Comparison of ENCODE assay signal across 27 cellular contexts in genomic region chr21:40253112-40253511, GRCh38.
"Had no signal": no experiment of that assay in that cellular context is flagged by ENCODE, and none has a peak within 500 bp of the region (broad histone marks: within the 10 kb centered on the region; RNA-seq: fewer than 3 reads in every experiment).

No MANE protein-coding gene starts in this region.

- H3K4me3 Mint-ChIP-seq: stimulated activated memory B cell treated with anti-CD40 and anti-IgM and Interleukin-4, amounts not matched to agents 10 μg/mL and 1 μg/mL and 100 μg/mL, for 72 hours; stimulated activated naive B cell treated with anti-CD40 and anti-IgM and Interleukin-4, amounts not matched to agents 10 μg/mL and 1 μg/mL and 100 μg/mL, for 72 hours; stimulated activated naive CD8-positive, alpha-beta T cell treated with anti-CD3 and anti-CD28 coated beads, Interleukin-15, amount 100 ng/mL, for 72 hours; stimulated activated naive CD8-positive, alpha-beta T cell treated with anti-CD3 and anti-CD28 coated beads, Interleukin-15, Interleukin-2, amounts not matched to agents 100 ng/mL and 50 ng/mL, for 24 hours; type B pancreatic cell had no signal

- H3K9me3 ChIP-seq: testis, thoracic aorta, thyroid gland, tibial artery, transverse colon, upper lobe of right lung, uterus, vagina had no signal

- H3K27ac Mint-ChIP-seq: stimulated activated memory B cell treated with anti-CD40 and anti-IgM and Interleukin-4, amounts not matched to agents 10 μg/mL and 1 μg/mL and 100 μg/mL, for 72 hours; stimulated activated naive B cell treated with anti-CD40 and anti-IgM and Interleukin-4, amounts not matched to agents 10 μg/mL and 1 μg/mL and 100 μg/mL, for 72 hours; stimulated activated naive CD8-positive, alpha-beta T cell treated with anti-CD3 and anti-CD28 coated beads, Interleukin-15, amount 100 ng/mL, for 72 hours; stimulated activated naive CD8-positive, alpha-beta T cell treated with anti-CD3 and anti-CD28 coated beads, Interleukin-15, Interleukin-2, amounts not matched to agents 100 ng/mL and 50 ng/mL, for 24 hours; type B pancreatic cell had no signal

- DNase-seq: stimulated activated CD4-positive, alpha-beta T cell treated with anti-CD3 and anti-CD28 coated beads, Interleukin-2, amount 100 ng/mL, for 48 hours; stimulated activated CD4-positive, alpha-beta T cell treated with anti-CD3 and anti-CD28 coated beads, Interleukin-4, amount 100 ng/mL, for 1 hour; stimulated activated CD4-positive, alpha-beta T cell treated with anti-CD3 and anti-CD28 coated beads, Interleukin-4, amount 100 ng/mL, for 24 hours; stimulated activated CD4-positive, alpha-beta T cell treated with anti-CD3 and anti-CD28 coated beads, Interleukin-4, amount 100 ng/mL, for 4 hours; stimulated activated CD8-positive, alpha-beta memory T cell treated with anti-CD3 and anti-CD28 coated beads, Interleukin-4, amount 100 ng/mL, for 48 hours; stimulated activated naive B cell treated with anti-CD40 and anti-IgM and Interleukin-4, amounts not matched to agents 10 μg/mL and 1 μg/mL and 100 μg/mL, for 72 hours; stimulated activated naive CD4-positive, alpha-beta T cell; stimulated activated naive CD4-positive, alpha-beta T cell treated with Interleukin-2 at 50 U/mL for 16 hours; stimulated activated naive CD8-positive, alpha-beta T cell treated with anti-CD3 and anti-CD28 coated beads, Interleukin-15, amount 100 ng/mL, for 72 hours; stimulated activated naive CD8-positive, alpha-beta T cell treated with anti-CD3 and anti-CD28 coated beads, Interleukin-15, Interleukin-2, amounts not matched to agents 100 U/mL and 50 U/mL, for 24 hours; stomach; substantia nigra; testis; thyroid gland; tibial artery; transverse colon; trophoblast cell; upper lobe of left lung; upper lobe of right lung; uterus had no signal

- H3K4me1 Mint-ChIP-seq: stimulated activated memory B cell treated with anti-CD40 and anti-IgM and Interleukin-4, amounts not matched to agents 10 μg/mL and 1 μg/mL and 100 μg/mL, for 72 hours; stimulated activated naive B cell treated with anti-CD40 and anti-IgM and Interleukin-4, amounts not matched to agents 10 μg/mL and 1 μg/mL and 100 μg/mL, for 72 hours; stimulated activated naive CD8-positive, alpha-beta T cell treated with anti-CD3 and anti-CD28 coated beads, Interleukin-15, amount 100 ng/mL, for 72 hours had no signal

- H3K4me3 ChIP-seq: stomach, suprapubic skin, testis, thoracic aorta, thyroid gland, tibial artery, tibial nerve, transverse colon, upper lobe of left lung, upper lobe of right lung, uterus, vagina had no signal

- H3K27ac ChIP-seq: stomach, suprapubic skin, testis, thoracic aorta, thyroid gland, tibial artery, tibial nerve, transverse colon, upper lobe of left lung, upper lobe of right lung, uterus, vagina had no signal

- H3K27me3 ChIP-seq: stomach, suprapubic skin, testis, thyroid gland, tibial artery, tibial nerve, transverse colon, upper lobe of left lung, upper lobe of right lung, uterus, vagina had no signal

- ATAC-seq: stimulated activated memory B cell treated with anti-CD40 and anti-IgM and Interleukin-4, amounts not matched to agents 10 μg/mL and 1 μg/mL and 100 μg/mL, for 72 hours; stimulated activated naive B cell treated with anti-CD40 and anti-IgM and Interleukin-4, amounts not matched to agents 10 μg/mL and 1 μg/mL and 100 μg/mL, for 72 hours; stimulated activated naive CD8-positive, alpha-beta T cell treated with anti-CD3 and anti-CD28 coated beads, Interleukin-15, amount 100 ng/mL, for 72 hours; stimulated activated naive CD8-positive, alpha-beta T cell treated with anti-CD3 and anti-CD28 coated beads, Interleukin-15, Interleukin-2, amounts not matched to agents 100 U/mL and 50 U/mL, for 24 hours; upper lobe of right lung had no signal

- H3K27me3 Mint-ChIP-seq: stimulated activated memory B cell treated with anti-CD40 and anti-IgM and Interleukin-4, amounts not matched to agents 10 μg/mL and 1 μg/mL and 100 μg/mL, for 72 hours; stimulated activated naive B cell treated with anti-CD40 and anti-IgM and Interleukin-4, amounts not matched to agents 10 μg/mL and 1 μg/mL and 100 μg/mL, for 72 hours; stimulated activated naive CD8-positive, alpha-beta T cell treated with anti-CD3 and anti-CD28 coated beads, Interleukin-15, amount 100 ng/mL, for 72 hours; stimulated activated naive CD8-positive, alpha-beta T cell treated with anti-CD3 and anti-CD28 coated beads, Interleukin-15, Interleukin-2, amounts not matched to agents 100 ng/mL and 50 ng/mL, for 24 hours had no signal

- H3K36me3 Mint-ChIP-seq: stimulated activated memory B cell treated with anti-CD40 and anti-IgM and Interleukin-4, amounts not matched to agents 10 μg/mL and 1 μg/mL and 100 μg/mL, for 72 hours; stimulated activated naive B cell treated with anti-CD40 and anti-IgM and Interleukin-4, amounts not matched to agents 10 μg/mL and 1 μg/mL and 100 μg/mL, for 72 hours had no signal

- H3K36me3 ChIP-seq: stomach, suprapubic skin, thoracic aorta, thyroid gland, tibial artery, tibial nerve, transverse colon, upper lobe of left lung, upper lobe of right lung, uterus, vagina had no signal

- H3K4me1 ChIP-seq: stomach, suprapubic skin, testis, thyroid gland, tibial artery, tibial nerve, transverse colon, upper lobe of left lung, upper lobe of right lung, uterus had no signal
